In the genomic region with DNA sequence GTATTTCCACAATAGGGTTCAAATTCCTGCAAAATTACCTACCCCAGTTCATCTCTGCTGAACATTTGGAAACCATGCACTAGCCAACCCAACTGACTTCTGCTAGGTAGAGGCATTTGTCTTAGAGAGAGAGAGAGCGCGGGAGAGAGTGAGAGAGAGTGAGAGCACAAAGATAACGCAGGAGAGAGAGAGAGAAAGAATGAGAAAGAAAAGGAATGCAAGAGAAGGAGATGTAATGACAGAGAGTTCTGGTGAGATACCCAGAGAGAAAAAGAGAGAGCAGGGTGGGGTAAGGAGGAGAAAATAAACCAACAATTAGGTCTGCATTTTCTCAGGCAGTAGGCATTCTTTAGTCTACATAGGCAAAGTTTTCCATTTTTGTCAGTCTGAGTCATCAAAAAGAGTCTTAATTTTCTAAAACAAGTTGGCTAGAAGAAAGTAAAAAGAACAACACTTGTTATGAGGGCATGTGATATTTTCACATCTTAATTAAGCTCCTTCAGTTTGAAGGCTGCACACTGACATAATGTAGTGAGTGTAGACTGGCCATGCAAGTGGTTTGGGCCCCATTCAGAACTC, we compare ENCODE assay signal across 1 cellular context.
TF ChIP-seq lines count a peak whose summit lies in the region.

No MANE protein-coding gene starts in this region.

TF ChIP-seq in K562, 482 proteins besides CTCF, POLR2A, EP300 and RAD21:
- TF ChIP-seq ZNF316 (IDR thresholded peaks at IDR 0.05): 0 out of 2 replicates have a peak, but pooled peaks have one; percentile 10
- TF ChIP-seq NCOR1 (IDR thresholded peaks at IDR 0.05): no peak
